In genomic region chr4:102180080-102180479, GRCh38 we compare ENCODE assay signal across 32 cellular contexts.
DNase-seq lines count a peak whose midpoint lies in the region; ATAC-seq, FAIRE-seq and TF ChIP-seq lines count a peak whose summit lies in the region.
"Had no signal": no experiment of that assay in that cellular context is flagged by ENCODE, and none has a peak within 500 bp of the region (broad histone marks: within the 10 kb centered on the region; RNA-seq: fewer than 3 reads in every experiment).

No MANE protein-coding gene starts in this region.

- BruUV-seq in endothelial cell of umbilical vein (replicated peaks; lab: Mats Ljungman, UMichigan) (no TSS peak), HepG2 (replicated peaks; lab: Mats Ljungman, UMichigan) (no TSS peak), mammary epithelial cell (replicated peaks; lab: Mats Ljungman, UMichigan) (no TSS peak)

- no peak for TF ChIP-seq CTCF in endothelial cell of umbilical vein (IDR thresholded peaks at IDR 0.05; ENCODE audit: extremely low read depth in 1 of 2, insufficient read depth in 1 of 2, low read depth in 1 of 2, low read length in 2 of 2)
- TF ChIP-seq CTCF in neural cell (IDR thresholded peaks at IDR 0.05; ENCODE audit: poor library complexity, severe bottlenecking) = no peak
- no peak for TF ChIP-seq CTCF in HepG2 (CRISPR knock-in tag; IDR thresholded peaks at IDR 0.05)
- no peak for TF ChIP-seq CTCF in mammary epithelial cell (conservative IDR thresholded peaks at IDR 0.05 in 1 of 2, IDR thresholded peaks at IDR 0.05 in 1 of 2; ENCODE audit: extremely low read depth in 1 of 2, insufficient read depth in 1 of 2, low read depth in 1 of 2, low read length in 2 of 2)

- H3F3A ChIP-seq in neural cell (ENCODE audit: insufficient read depth, low read length, poor library complexity, severe bottlenecking) = no peaks in the 10 kb centered on the region

- in situ Hi-C loops in HepG2 (cut with HindIII; ENCODE audit: extremely low pct_ligation_motif_present, low pct_unique_long_range_greater_than_20kb) = no loop called here
- in situ Hi-C loops in mammary epithelial cell (cut with MboI; ENCODE audit: low sequenced_read_pairs in 2 of 2) = no loop called here

- H3K36me3 ChIP-seq in Karpas-422 (ENCODE audit: insufficient read depth, low read length) = no peaks in the 10 kb centered on the region
- H3K36me3 ChIP-seq in endothelial cell of umbilical vein (ENCODE audit: control insufficient read depth in 2 of 2, extremely low read depth in 1 of 2, insufficient read depth in 2 of 2, low read length in 2 of 2) = no peaks in the 10 kb centered on the region
- H3K36me3 ChIP-seq in neural cell (ENCODE audit: insufficient read depth, low read length) = no peaks in the 10 kb centered on the region
- H3K36me3 ChIP-seq in HepG2 (replicated peaks in 1 of 2; ENCODE audit: control insufficient read depth in 1 of 2, insufficient read depth in 2 of 2, low read length in 2 of 2) = no peaks in the 10 kb centered on the region
- H3K36me3 ChIP-seq in mammary epithelial cell (ENCODE audit: insufficient read depth, low read length) = no peaks in the 10 kb centered on the region
- H3K36me3 ChIP-seq: heart left ventricle, upper lobe of right lung had no signal

- DNase-seq in Karpas-422 (no peak), OCI-M1 (lab: John Stamatoyannopoulos, UW) (peak; percentile 22), endothelial cell of umbilical vein (ENCODE audit: low read depth, low spot score) (peak; percentile 23), HepG2 (ENCODE audit: low spot score) (no peak), mammary epithelial cell (no peak)
- DNase-seq: activated CD4-positive, alpha-beta T cell treated with anti-CD3 and anti-CD28 coated beads, Interleukin-2, amount 10 ng/mL, durations not matched to agents 7 days and 5 days; activated naive CD8-positive, alpha-beta T cell treated with anti-CD3 and anti-CD28 coated beads, Interleukin-2, amount 50 U/mL, for 24 hours; activated T-cell treated with anti-CD3 and anti-CD28 coated beads, Interleukin-2, amount 50 U/mL, for 48 hours; body of pancreas; DMS79; effector CD4-positive, alpha-beta T cell; foreskin fibroblast; heart left ventricle; IMR-90; NCI-H1048; NCI-H187; NCI-H2171 treated with DMSO at 0.1 percent for 48 hours; NCI-H748 treated with DMSO at 0.1 percent for 48 hours; PC-3; posterior cingulate gyrus; stimulated activated CD4-positive, alpha-beta T cell treated with anti-CD3 and anti-CD28 coated beads, Interleukin-4, amount 100 ng/mL, for 4 hours; upper lobe of right lung had no signal

- peaks cover 5% of the 10 kb centered on the region for H3K4me1 ChIP-seq in Karpas-422 (ENCODE audit: low read length)
- peaks cover under 1% of the 10 kb centered on the region for H3K4me1 ChIP-seq in endothelial cell of umbilical vein (ENCODE audit: control insufficient read depth, extremely low read depth, insufficient read depth, low read length)
- no peaks in the 10 kb centered on the region for H3K4me1 ChIP-seq in HepG2 (ENCODE audit: insufficient read depth, low read length)
- H3K4me1 ChIP-seq in mammary epithelial cell (ENCODE audit: insufficient read depth, low read length) = no peaks in the 10 kb centered on the region
- H3K4me1 ChIP-seq: body of pancreas, heart left ventricle, upper lobe of right lung had no signal

- intact Hi-C loops in endothelial cell of umbilical vein (cut with micrococcal nuclease) (no loop called here), HepG2 (cut with micrococcal nuclease; ENCODE audit: unreplicated experiment) (no loop called here), mammary epithelial cell (cut with micrococcal nuclease) (no loop called here)

- H4K20me1 ChIP-seq in Karpas-422 (ENCODE audit: insufficient read depth, low read depth, low read length) (no peaks in the 10 kb centered on the region), endothelial cell of umbilical vein (replicated peaks; ENCODE audit: control insufficient read depth, extremely low read depth, insufficient read depth, low read length) (no peaks in the 10 kb centered on the region), neural cell (ENCODE audit: insufficient read depth) (no peaks in the 10 kb centered on the region), HepG2 (ENCODE audit: insufficient read depth, low read length) (no peaks in the 10 kb centered on the region), mammary epithelial cell (ENCODE audit: insufficient read depth, low read length) (no peaks in the 10 kb centered on the region)

- H2AFZ ChIP-seq in Karpas-422 (ENCODE audit: low read length) = 0 out of 2 replicates have a peak overlapping the region, but pooled peaks have one; percentile 34
- no peak overlapping the region for H2AFZ ChIP-seq in endothelial cell of umbilical vein (ENCODE audit: low read depth, low read length)
- H2AFZ ChIP-seq in neural cell (ENCODE audit: low read depth, low read length) = no peak overlapping the region
- no peak overlapping the region for H2AFZ ChIP-seq in HepG2 (ENCODE audit: low read length)
- no peak overlapping the region for H2AFZ ChIP-seq in mammary epithelial cell (ENCODE audit: low read depth, low read length)

- H3K9me2 ChIP-seq in Karpas-422 (replicated peaks; ENCODE audit: insufficient read depth, low read length) (no peaks in the 10 kb centered on the region), neural cell (ENCODE audit: insufficient read depth, low read length) (no peaks in the 10 kb centered on the region)

- ATAC-seq in HepG2 = no peak
- ATAC-seq in GM21447 (IDR thresholded peaks at IDR 0.05; ENCODE audit: unreplicated experiment) = no peak
- ATAC-seq: activated naive CD8-positive, alpha-beta T cell treated with anti-CD3 and anti-CD28 coated beads, Interleukin-2, amount 50 U/mL, for 24 hours; body of pancreas; heart left ventricle; PC-3; Right ventricle myocardium inferior; sciatic nerve; stimulated activated memory B cell treated with anti-CD40 and anti-IgM and Interleukin-4, amounts not matched to agents 10 μg/mL and 1 μg/mL and 100 μg/mL, for 72 hours; upper lobe of right lung; WTC11 had no signal

- TF ChIP-seq RAD21 in neural cell (conservative IDR thresholded peaks at IDR 0.05) = no peak
- TF ChIP-seq RAD21 in HepG2 (CRISPR knock-in tag; IDR thresholded peaks at IDR 0.05) = no peak

- no peak overlapping the region for H3K9ac ChIP-seq in Karpas-422 (ENCODE audit: low read length)
- no peak overlapping the region for H3K9ac ChIP-seq in endothelial cell of umbilical vein (replicated peaks; ENCODE audit: extremely low read depth, insufficient read depth, low read length)
- no peak overlapping the region for H3K9ac ChIP-seq in neural cell (ENCODE audit: low read length)
- no peak overlapping the region for H3K9ac ChIP-seq in HepG2 (ENCODE audit: insufficient read depth, low read depth, low read length)
- H3K9ac ChIP-seq in mammary epithelial cell (ENCODE audit: insufficient read depth, low read length) = no peak overlapping the region

- H3K9me3 ChIP-seq in Karpas-422 (ENCODE audit: low read length) = no peaks in the 10 kb centered on the region
- H3K9me3 ChIP-seq in endothelial cell of umbilical vein (replicated peaks; ENCODE audit: control insufficient read depth, insufficient read depth, low read length) = no peaks in the 10 kb centered on the region
- H3K9me3 ChIP-seq in neural cell (ENCODE audit: low read length) = no peaks in the 10 kb centered on the region
- H3K9me3 ChIP-seq in HepG2 (ENCODE audit: low read length) = no peaks in the 10 kb centered on the region
- H3K9me3 ChIP-seq in mammary epithelial cell (replicated peaks; ENCODE audit: insufficient read depth, low read length) = no peaks in the 10 kb centered on the region
- H3K9me3 ChIP-seq: body of pancreas, upper lobe of right lung had no signal

- TF ChIP-seq EP300 in neural cell (conservative IDR thresholded peaks at IDR 0.05; ENCODE audit: poor library complexity, severe bottlenecking) (no peak), HepG2 (IDR thresholded peaks at IDR 0.05; ENCODE audit: low read depth in 2 of 2, low read length in 2 of 2) (no peak), HepG2 (CRISPR knock-in tag; IDR thresholded peaks at IDR 0.05; ENCODE audit: borderline replicate concordance) (no peak)

- no peak for TF ChIP-seq POLR2A in endothelial cell of umbilical vein (IDR thresholded peaks at IDR 0.05; ENCODE audit: low read depth, low read length)
- no peak for TF ChIP-seq POLR2A in HepG2 (IDR thresholded peaks at IDR 0.05; ENCODE audit: insufficient read depth in 1 of 2, low read depth in 2 of 2, low read length in 2 of 2)

- CTCF ChIA-PET in endothelial cell of umbilical vein (lab: Charles Lee) (interaction anchor here (1.5 kb wide), 1 partner anchor 11 kb away, joined by 3 read pairs; no protein-coding TSS in a partner anchor), HepG2 (lab: Yijun Ruan, JAX; ENCODE audit: low intra/inter-chr PET ratio, low total read pairs) (no interaction called here), mammary epithelial cell (lab: Charles Lee; ENCODE audit: low non-redundant PET) (no interaction called here)

- H3K4me2 ChIP-seq in Karpas-422 (ENCODE audit: low read depth, low read length, poor library complexity, severe bottlenecking) = peak overlapping the region; percentile 19
- no peak overlapping the region for H3K4me2 ChIP-seq in endothelial cell of umbilical vein (ENCODE audit: insufficient read depth, low read length)
- H3K4me2 ChIP-seq in neural cell (ENCODE audit: low read length) = no peak overlapping the region
- no peak overlapping the region for H3K4me2 ChIP-seq in HepG2 (ENCODE audit: low read depth, low read length)
- H3K4me2 ChIP-seq in mammary epithelial cell (ENCODE audit: insufficient read depth, low read depth, low read length) = no peak overlapping the region

- H3K27me3 ChIP-seq in Karpas-422 (ENCODE audit: low read length) (no peaks in the 10 kb centered on the region), endothelial cell of umbilical vein (ENCODE audit: control insufficient read depth in 2 of 2, insufficient read depth in 2 of 2, low read length in 2 of 2) (no peaks in the 10 kb centered on the region), neural cell (ENCODE audit: insufficient read depth, low read depth, low read length) (no peaks in the 10 kb centered on the region), HepG2 (ENCODE audit: control insufficient read depth in 1 of 2, insufficient read depth in 2 of 2, low read length in 2 of 2) (no peaks in the 10 kb centered on the region; a peak in 1 of 5 replicates), mammary epithelial cell (ENCODE audit: insufficient read depth, low read length) (peaks cover 2% of the 10 kb centered on the region)
- H3K27me3 ChIP-seq: body of pancreas, heart left ventricle, upper lobe of right lung had no signal

- H3K9me1 ChIP-seq in endothelial cell of umbilical vein (replicated peaks; ENCODE audit: control insufficient read depth, extremely low read depth, insufficient read depth, low read length) = no peaks in the 10 kb centered on the region

- WGBS in HepG2 (ENCODE audit: low lambda C conversion rate) = 7% methylated on average over 1 of the region's 1 CpG
- 100% methylated on average over 1 of the region's 1 CpG for WGBS in mammary epithelial cell (ENCODE audit: low coverage, missing lambda C conversion rate)

- H3K79me2 ChIP-seq in Karpas-422 (ENCODE audit: low read length) (no peaks in the 10 kb centered on the region), endothelial cell of umbilical vein (ENCODE audit: control insufficient read depth, insufficient read depth, low read length) (no peaks in the 10 kb centered on the region), neural cell (replicated peaks; ENCODE audit: insufficient read depth, low read length) (no peaks in the 10 kb centered on the region), HepG2 (ENCODE audit: insufficient read depth, low read length) (no peaks in the 10 kb centered on the region), mammary epithelial cell (ENCODE audit: insufficient read depth, low read length) (no peaks in the 10 kb centered on the region)

- H3K4me3 ChIP-seq in Karpas-422 (ENCODE audit: low read length) (no peak overlapping the region), endothelial cell of umbilical vein (replicated peaks in 1 of 3; ENCODE audit: insufficient read depth in 1 of 3, low read depth in 1 of 3, low read length in 3 of 3) (no peak overlapping the region), neural cell (ENCODE audit: low read length) (no peak overlapping the region), HepG2 (replicated peaks in 1 of 3; ENCODE audit: insufficient read depth in 1 of 3, low read depth in 2 of 3, low read length in 3 of 3) (no peak overlapping the region), mammary epithelial cell (replicated peaks in 1 of 3; ENCODE audit: insufficient read depth in 1 of 3, low read depth in 2 of 3, low read length in 3 of 3) (no peak overlapping the region)
- H3K4me3 ChIP-seq: body of pancreas, heart left ventricle, lung, upper lobe of right lung had no signal

- dilution Hi-C loops in endothelial cell of umbilical vein (cut with MboI; ENCODE audit: extremely low pct_ligation_motif_present, low sequenced_read_pairs) = no loop called here
- dilution Hi-C loops in mammary epithelial cell (cut with HindIII; ENCODE audit: low sequenced_read_pairs) = no loop called here

- POLR2A ChIA-PET in endothelial cell of umbilical vein (lab: Charles Lee) (no interaction called here), HepG2 (lab: Yijun Ruan, JAX) (no interaction called here)

- H3K27ac ChIP-seq in Karpas-422 (ENCODE audit: low read length) (no peak overlapping the region), endothelial cell of umbilical vein (ENCODE audit: insufficient read depth, low read depth, low read length) (no peak overlapping the region), neural cell (ENCODE audit: low read length) (peak overlapping the region; percentile 26), HepG2 (ENCODE audit: extremely low read length, insufficient read depth, low read length) (no peak overlapping the region), mammary epithelial cell (ENCODE audit: insufficient read depth, low read depth, low read length) (no peak overlapping the region)
- H3K27ac ChIP-seq: body of pancreas, C4-2B, epithelial cell of prostate, heart left ventricle, upper lobe of right lung had no signal

- FAIRE-seq in endothelial cell of umbilical vein (lab: Jason Lieb, UNC) (no peak), HepG2 (lab: Jason Lieb, UNC) (no peak)
- FAIRE-seq: GM18507 had no signal

Comparison
In these comparisons a context has a peak if more than half of its experiments do, and no peak if none do; other contexts are left out.
1. DNase-seq: peak in OCI-M1 (single experiment) and endothelial cell of umbilical vein (single experiment); none in Karpas-422 (single experiment), HepG2 (single experiment) and mammary epithelial cell (single experiment).